8 cellular contexts compared by ENCODE assay signal in the genomic region with DNA sequence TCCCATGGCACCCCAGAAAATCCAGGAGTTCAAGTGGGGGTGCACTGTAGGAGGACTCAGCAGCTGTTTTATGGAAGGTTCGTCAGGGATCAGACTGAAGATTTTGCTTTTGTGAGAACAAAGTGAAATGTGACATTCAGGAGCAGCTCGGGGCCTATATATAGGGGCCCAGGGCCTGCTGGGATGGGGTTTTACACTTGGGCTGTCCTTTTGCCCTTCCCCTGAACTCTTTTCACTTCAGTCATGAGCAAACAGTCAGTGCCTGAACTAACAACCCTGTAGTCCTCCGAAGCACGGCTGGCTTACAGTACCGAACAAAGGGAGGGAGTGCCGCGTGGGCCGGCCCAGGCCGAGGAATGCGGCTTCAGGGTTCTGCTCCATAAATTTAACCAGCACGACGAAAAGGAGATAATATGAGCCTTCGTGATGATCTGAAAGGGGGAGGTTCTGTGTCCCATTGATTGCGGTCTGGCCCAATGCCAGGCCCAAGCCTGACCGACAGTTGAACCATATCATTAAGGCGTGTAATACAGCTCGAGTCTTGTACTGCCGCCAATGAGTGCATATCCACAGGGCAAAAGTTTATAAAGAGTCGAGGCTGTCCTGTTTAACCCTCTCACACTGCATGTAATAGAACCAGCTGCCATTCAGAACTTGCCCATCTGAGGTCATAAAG.
DNase-seq lines count a peak whose midpoint lies in the region; ATAC-seq and TF ChIP-seq lines count a peak whose summit lies in the region.

No MANE protein-coding gene starts in this region.

- H3K4me3 ChIP-seq in GM23338 (no peak overlapping the region), brain microvascular endothelial cell (ENCODE audit: low read depth, low read length) (no peak overlapping the region), suprapubic skin (no peak overlapping the region)

- no peaks in the 10 kb centered on the region for H3K9me3 ChIP-seq in suprapubic skin

- H3K27ac Mint-ChIP-seq in GM23338, result peak overlapping the region; percentile 11; the same call in 1 of the 2 replicates

- peak overlapping the region; percentile 42 for H3K27ac ChIP-seq in 22Rv1
- H3K27ac ChIP-seq in GM23338 (ENCODE audit: low read depth), result no peak overlapping the region
- peak overlapping the region; percentile 99 for H3K27ac ChIP-seq in brain microvascular endothelial cell
- peak overlapping the region; percentile 9 for H3K27ac ChIP-seq in layer of hippocampus (ENCODE audit: low read depth, low read length)
- H3K27ac ChIP-seq in suprapubic skin, result peak overlapping the region; percentile 59

- H3K27me3 ChIP-seq in GM23338 (ENCODE audit: insufficient read depth) (no peaks in the 10 kb centered on the region), brain microvascular endothelial cell (replicated peaks) (no peaks in the 10 kb centered on the region), layer of hippocampus (ENCODE audit: control insufficient read depth, insufficient read depth, low read length) (no peaks in the 10 kb centered on the region), suprapubic skin (no peaks in the 10 kb centered on the region)

- peaks cover 21% of the 10 kb centered on the region for H3K36me3 Mint-ChIP-seq in GM23338 (ENCODE audit: low read depth)

- peaks cover 11% of the 10 kb centered on the region for H3K36me3 ChIP-seq in GM23338 (ENCODE audit: insufficient read depth)
- H3K36me3 ChIP-seq in brain microvascular endothelial cell (replicated peaks), result peaks cover 7% of the 10 kb centered on the region
- H3K36me3 ChIP-seq in suprapubic skin, result no peaks in the 10 kb centered on the region

- H3K27me3 Mint-ChIP-seq in GM23338 (ENCODE audit: insufficient read depth, low read depth, poor library complexity), result no peaks in the 10 kb centered on the region

- H3K4me2 ChIP-seq in GM23338, result no peak overlapping the region

- no peaks in the 10 kb centered on the region for H3F3A ChIP-seq in GM23338 (replicated peaks; ENCODE audit: low read depth)

- no peak for TF ChIP-seq EP300 in suprapubic skin (IDR thresholded peaks at IDR 0.05)

- H2AFZ ChIP-seq in GM23338, result no peak overlapping the region

- no peak for TF ChIP-seq POLR2A in suprapubic skin (IDR thresholded peaks at IDR 0.05)

- WGBS in suprapubic skin, result 29% methylated on average over 19 of the region's 19 CpGs

- H3K79me2 ChIP-seq in GM23338 (replicated peaks; ENCODE audit: insufficient read depth), result no peaks in the 10 kb centered on the region

- peak; percentile 87 for ATAC-seq in GM23338

- no peaks in the 10 kb centered on the region for H4K20me1 ChIP-seq in GM23338 (replicated peaks; ENCODE audit: insufficient read depth)

- in situ Hi-C loops in brain microvascular endothelial cell (cut with HindIII; ENCODE audit: low pct_ligation_motif_present, low sequenced_read_pairs), result no loop called here

- no peak overlapping the region for H3K4me3 Mint-ChIP-seq in GM23338

- H3K4me1 ChIP-seq in GM23338 (ENCODE audit: insufficient read depth) (peaks cover 9% of the 10 kb centered on the region), suprapubic skin (peaks cover 67% of the 10 kb centered on the region)

- H3K4me1 Mint-ChIP-seq in GM23338, result peaks cover 12% of the 10 kb centered on the region

- TF ChIP-seq CTCF in 22Rv1 (IDR thresholded peaks at IDR 0.05) (no peak), GM23338 (conservative IDR thresholded peaks at IDR 0.05; ENCODE audit: low read depth in 2 of 2) (no peak), brain microvascular endothelial cell (IDR thresholded peaks at IDR 0.05; ENCODE audit: low read depth, low read length, missing control alignments) (no peak), suprapubic skin (IDR thresholded peaks at IDR 0.05) (no peak)

- DNase-seq in GM23338 (ENCODE audit: low spot score) (peak; percentile 42), NCI-H510A treated with DMSO at 0.1 percent for 48 hours (lab: John Stamatoyannopoulos, UW) (peak; percentile 98), brain microvascular endothelial cell (peak; percentile 100), suprapubic skin (ENCODE audit: low spot score in 2 of 2) (peak; percentile 81 to 89), D341Med (ENCODE audit: low spot score) (no peak), UCSD-AML1 (lab: John Stamatoyannopoulos, UW; ENCODE audit: unreplicated experiment) (no peak)

- H3K9me2 ChIP-seq in GM23338 (ENCODE audit: insufficient read depth), result 0 out of 2 replicates have a peak, but pooled peaks cover 4% of the 10 kb centered on the region

- H3K9me3 Mint-ChIP-seq in GM23338, result peaks cover 17% of the 10 kb centered on the region

TF ChIP-seq in GM23338, 12 proteins besides CTCF, POLR2A, EP300 and RAD21 (continues in another document):
- TF ChIP-seq, protein P1, sequence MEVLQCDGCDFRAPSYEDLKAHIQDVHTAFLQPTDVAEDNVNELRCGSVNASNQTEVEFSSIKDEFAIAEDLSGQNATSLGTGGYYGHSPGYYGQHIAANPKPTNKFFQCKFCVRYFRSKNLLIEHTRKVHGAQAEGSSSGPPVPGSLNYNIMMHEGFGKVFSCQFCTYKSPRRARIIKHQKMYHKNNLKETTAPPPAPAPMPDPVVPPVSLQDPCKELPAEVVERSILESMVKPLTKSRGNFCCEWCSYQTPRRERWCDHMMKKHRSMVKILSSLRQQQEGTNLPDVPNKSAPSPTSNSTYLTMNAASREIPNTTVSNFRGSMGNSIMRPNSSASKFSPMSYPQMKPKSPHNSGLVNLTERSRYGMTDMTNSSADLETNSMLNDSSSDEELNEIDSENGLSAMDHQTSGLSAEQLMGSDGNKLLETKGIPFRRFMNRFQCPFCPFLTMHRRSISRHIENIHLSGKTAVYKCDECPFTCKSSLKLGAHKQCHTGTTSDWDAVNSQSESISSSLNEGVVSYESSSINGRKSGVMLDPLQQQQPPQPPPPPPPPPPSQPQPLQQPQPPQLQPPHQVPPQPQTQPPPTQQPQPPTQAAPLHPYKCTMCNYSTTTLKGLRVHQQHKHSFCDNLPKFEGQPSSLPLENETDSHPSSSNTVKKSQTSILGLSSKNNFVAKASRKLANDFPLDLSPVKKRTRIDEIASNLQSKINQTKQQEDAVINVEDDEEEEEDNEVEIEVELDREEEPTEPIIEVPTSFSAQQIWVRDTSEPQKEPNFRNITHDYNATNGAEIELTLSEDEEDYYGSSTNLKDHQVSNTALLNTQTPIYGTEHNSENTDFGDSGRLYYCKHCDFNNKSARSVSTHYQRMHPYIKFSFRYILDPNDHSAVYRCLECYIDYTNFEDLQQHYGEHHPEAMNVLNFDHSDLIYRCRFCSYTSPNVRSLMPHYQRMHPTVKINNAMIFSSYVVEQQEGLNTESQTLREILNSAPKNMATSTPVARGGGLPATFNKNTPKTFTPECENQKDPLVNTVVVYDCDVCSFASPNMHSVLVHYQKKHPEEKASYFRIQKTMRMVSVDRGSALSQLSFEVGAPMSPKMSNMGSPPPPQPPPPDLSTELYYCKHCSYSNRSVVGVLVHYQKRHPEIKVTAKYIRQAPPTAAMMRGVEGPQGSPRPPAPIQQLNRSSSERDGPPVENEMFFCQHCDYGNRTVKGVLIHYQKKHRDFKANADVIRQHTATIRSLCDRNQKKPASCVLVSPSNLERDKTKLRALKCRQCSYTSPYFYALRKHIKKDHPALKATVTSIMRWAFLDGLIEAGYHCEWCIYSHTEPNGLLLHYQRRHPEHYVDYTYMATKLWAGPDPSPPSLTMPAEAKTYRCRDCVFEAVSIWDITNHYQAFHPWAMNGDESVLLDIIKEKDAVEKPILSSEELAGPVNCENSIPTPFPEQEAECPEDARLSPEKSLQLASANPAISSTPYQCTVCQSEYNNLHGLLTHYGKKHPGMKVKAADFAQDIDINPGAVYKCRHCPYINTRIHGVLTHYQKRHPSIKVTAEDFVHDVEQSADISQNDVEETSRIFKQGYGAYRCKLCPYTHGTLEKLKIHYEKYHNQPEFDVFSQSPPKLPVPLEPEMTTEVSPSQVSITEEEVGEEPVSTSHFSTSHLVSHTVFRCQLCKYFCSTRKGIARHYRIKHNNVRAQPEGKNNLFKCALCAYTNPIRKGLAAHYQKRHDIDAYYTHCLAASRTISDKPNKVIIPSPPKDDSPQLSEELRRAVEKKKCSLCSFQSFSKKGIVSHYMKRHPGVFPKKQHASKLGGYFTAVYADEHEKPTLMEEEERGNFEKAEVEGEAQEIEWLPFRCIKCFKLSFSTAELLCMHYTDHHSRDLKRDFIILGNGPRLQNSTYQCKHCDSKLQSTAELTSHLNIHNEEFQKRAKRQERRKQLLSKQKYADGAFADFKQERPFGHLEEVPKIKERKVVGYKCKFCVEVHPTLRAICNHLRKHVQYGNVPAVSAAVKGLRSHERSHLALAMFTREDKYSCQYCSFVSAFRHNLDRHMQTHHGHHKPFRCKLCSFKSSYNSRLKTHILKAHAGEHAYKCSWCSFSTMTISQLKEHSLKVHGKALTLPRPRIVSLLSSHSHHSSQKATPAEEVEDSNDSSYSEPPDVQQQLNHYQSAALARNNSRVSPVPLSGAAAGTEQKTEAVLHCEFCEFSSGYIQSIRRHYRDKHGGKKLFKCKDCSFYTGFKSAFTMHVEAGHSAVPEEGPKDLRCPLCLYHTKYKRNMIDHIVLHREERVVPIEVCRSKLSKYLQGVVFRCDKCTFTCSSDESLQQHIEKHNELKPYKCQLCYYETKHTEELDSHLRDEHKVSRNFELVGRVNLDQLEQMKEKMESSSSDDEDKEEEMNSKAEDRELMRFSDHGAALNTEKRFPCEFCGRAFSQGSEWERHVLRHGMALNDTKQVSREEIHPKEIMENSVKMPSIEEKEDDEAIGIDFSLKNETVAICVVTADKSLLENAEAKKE (CRISPR knock-in tag; IDR thresholded peaks at IDR 0.05), result no peak
- TF ChIP-seq ZNF331 (CRISPR knock-in tag; IDR thresholded peaks at IDR 0.05; ENCODE audit: low read depth), result no peak
- TF ChIP-seq ZNF114 (CRISPR knock-in tag; IDR thresholded peaks at IDR 0.05), result no peak
- TF ChIP-seq EZH2phosphoT487 (IDR thresholded peaks at IDR 0.05; ENCODE audit: unreplicated experiment), result no peak

Comparison
In these comparisons a context has a peak if more than half of its experiments do, and no peak if none do; other contexts are left out.
1. DNase-seq: peak in GM23338 (single experiment), NCI-H510A treated with DMSO at 0.1 percent for 48 hours (single experiment), brain microvascular endothelial cell (single experiment) and suprapubic skin (2 of 2); none in D341Med (single experiment) and UCSD-AML1 (single experiment).